12 cellular contexts compared by ENCODE assay signal in the genomic region with DNA sequence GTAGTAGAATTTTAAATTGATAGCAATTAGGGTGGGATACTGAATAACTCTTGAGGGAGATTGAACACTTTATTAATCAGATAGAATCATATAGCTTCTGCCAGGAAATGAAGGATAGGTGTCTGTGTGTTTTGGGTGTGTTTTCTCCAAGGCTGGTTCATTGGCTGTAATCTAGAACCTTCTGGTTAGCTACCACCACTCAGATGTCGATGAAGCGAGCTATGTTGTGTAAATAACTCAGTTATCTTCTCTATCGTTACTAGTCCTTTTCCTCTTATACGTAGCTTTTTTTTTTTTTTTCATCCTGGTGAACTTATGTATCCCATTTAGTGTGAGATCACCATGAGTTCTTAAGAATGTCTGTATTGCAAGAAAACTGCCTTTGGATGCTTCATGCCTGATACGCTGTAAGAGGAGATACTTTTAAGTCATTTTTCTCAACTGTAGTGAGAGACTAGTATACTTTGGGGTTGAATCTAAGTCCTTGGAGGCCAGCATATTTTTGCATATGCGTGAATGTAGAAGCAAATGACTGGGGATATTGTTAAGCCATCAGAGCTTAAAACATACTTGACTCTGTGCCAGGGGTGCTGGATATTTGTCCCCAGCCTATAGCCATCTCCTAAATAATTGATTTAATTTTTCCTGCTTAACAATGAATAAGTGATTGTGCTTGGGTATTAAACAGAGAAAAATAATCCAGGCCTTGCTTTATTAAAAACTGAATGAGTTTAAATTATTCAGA. TPM values are rescaled to one million over a fixed set of nuclear protein-coding genes. Genes with fewer than 3 reads are reported as not detected.
DNase-seq lines count a peak whose midpoint lies in the region; ATAC-seq, FAIRE-seq and TF ChIP-seq lines count a peak whose summit lies in the region.
"Had no signal": no experiment of that assay in that cellular context is flagged by ENCODE, and none has a peak within 500 bp of the region (broad histone marks: within the 10 kb centered on the region; RNA-seq: fewer than 3 reads in every experiment).

No MANE protein-coding gene starts in this region.

- H3K27me3 Mint-ChIP-seq in natural killer cell (ENCODE audit: low read depth in 2 of 2), result no peaks in the 10 kb centered on the region

- TF ChIP-seq CTCF in AG04450 (IDR thresholded peaks at IDR 0.05; ENCODE audit: low read depth, low read length) (no peak), natural killer cell (IDR thresholded peaks at IDR 0.05) (no peak)

- H3K27me3 ChIP-seq in AG04450 (ENCODE audit: control insufficient read depth, insufficient read depth, low read length), result no peaks in the 10 kb centered on the region
- H3K27me3 ChIP-seq: adrenal gland had no signal

- no peaks in the 10 kb centered on the region for H3K9me3 Mint-ChIP-seq in activated naive CD4-positive, alpha-beta T cell treated with anti-CD3 and anti-CD28 coated beads, Interleukin-2, amount 50 U/mL, for 72 hours
- H3K9me3 Mint-ChIP-seq in natural killer cell, result no peaks in the 10 kb centered on the region

- H3K27ac ChIP-seq in AG04450 (ENCODE audit: low read depth, low read length), result no peak overlapping the region
- H3K27ac ChIP-seq: adrenal gland had no signal

- no peaks in the 10 kb centered on the region for H3K9me3 ChIP-seq in AG04450 (ENCODE audit: control insufficient read depth, insufficient read depth, low read length)
- H3K9me3 ChIP-seq: adrenal gland had no signal

- FAIRE-seq in GM12891 (lab: Jason Lieb, UNC), result peak; percentile 16

- intact Hi-C loops in natural killer cell (cut with micrococcal nuclease) (loop anchor here (5.0 kb wide), 1 partner anchor 41 kb away; no protein-coding TSS in a partner anchor), left colon (cut with DNase I, micrococcal nuclease) (no loop called here)

- no peak for ATAC-seq in activated naive CD4-positive, alpha-beta T cell treated with anti-CD3 and anti-CD28 coated beads, Interleukin-2, amount 50 U/mL, for 72 hours
- no peak for ATAC-seq in natural killer cell
- ATAC-seq in left colon, result no peak
- no peak for ATAC-seq in GM21447 (IDR thresholded peaks at IDR 0.05; ENCODE audit: unreplicated experiment)

- peak overlapping the region; percentile 94 to 99 for H3K27ac Mint-ChIP-seq in activated naive CD4-positive, alpha-beta T cell treated with anti-CD3 and anti-CD28 coated beads, Interleukin-2, amount 50 U/mL, for 72 hours
- H3K27ac Mint-ChIP-seq in natural killer cell, result peak overlapping the region; percentile 55 to 79

- peak; percentile 22; the same call in 1 of the 2 replicates for TF ChIP-seq POLR2A in GM12891 (IDR thresholded peaks at IDR 0.05; ENCODE audit: low read depth, low read length)

- H3K36me3 Mint-ChIP-seq in activated naive CD4-positive, alpha-beta T cell treated with anti-CD3 and anti-CD28 coated beads, Interleukin-2, amount 50 U/mL, for 72 hours, result peaks cover 48 to 62% of the 10 kb centered on the region in 2 donors
- H3K36me3 Mint-ChIP-seq in natural killer cell, result no peaks in the 10 kb centered on the region

- peaks cover 89% of the 10 kb centered on the region in 2 donors for H3K4me1 Mint-ChIP-seq in natural killer cell

- DNase-seq in AG04450 (ENCODE audit: low read depth, low spot score) (no peak), GM12891 (ENCODE audit: insufficient read length, low spot score) (no peak), natural killer cell (no peak), left colon (no peak), Ammon's horn (ENCODE audit: low spot score) (no peak), NCI-H2171 (lab: John Stamatoyannopoulos, UW) (no peak)
- no peak for DNase-seq in activated naive CD4-positive, alpha-beta T cell treated with anti-CD3 and anti-CD28 coated beads, Interleukin-2, amount 50 U/mL, for 72 hours (ENCODE audit: low spot score in 2 of 2)
- DNase-seq: adrenal gland; effector CD4-positive, alpha-beta T cell; NCI-H2171 treated with DMSO at 0.1 percent for 48 hours; stimulated activated CD8-positive, alpha-beta memory T cell treated with anti-CD3 and anti-CD28 coated beads, Interleukin-4, amount 100 ng/mL, for 48 hours had no signal

- peak overlapping the region; percentile 22 for H3K4me3 Mint-ChIP-seq in natural killer cell

- POLR2A ChIA-PET in AG04450 (lab: Yijun Ruan, JAX), result no interaction called here

- H3K4me3 ChIP-seq in AG04450 (ENCODE audit: low read depth, low read length), result peak overlapping the region; percentile 82

- CTCF ChIA-PET in AG04450 (lab: Charles Lee), result interaction anchor here (0.6 to 4.4 kb wide), 7 partner anchors 12 to 994 kb away, joined by 3 to 23 read pairs (median 3); a partner anchor contains a TSS

TF ChIP-seq in GM12891, 5 proteins besides CTCF, POLR2A, EP300 and RAD21:
- TF ChIP-seq POLR2AphosphoS5 (IDR thresholded peaks at IDR 0.05; ENCODE audit: low read depth, low read length), result 0 out of 2 replicates have a peak, but pooled peaks have one; percentile 16
- TF ChIP-seq POU2F2 (IDR thresholded peaks at IDR 0.05; ENCODE audit: low read depth, low read length), result no peak

RNA-seq across cellular contexts. Expression of a gene that starts 2.2 kb away (rescaled TPM):
- polyA plus RNA-seq in AG04450 (2011; rRNA removed), result 48.3 and 56.4 TPM in 2 replicates
- polyA minus RNA-seq in AG04450 (2011; rRNA and poly(A)+ RNA removed), result 25.1 and 36.2 TPM in 2 replicates
- 82.8 TPM for polyA plus RNA-seq in GM12891 (2012; ENCODE audit: low read depth, missing spikeins)
- total RNA-seq in activated naive CD4-positive, alpha-beta T cell treated with anti-CD3 and anti-CD28 coated beads, Interleukin-2, amount 50 U/mL, for 72 hours, result 100 to 1,000 TPM; 110 to 146 TPM
- 10 to 100 TPM; 47.6 to 87.5 (median 76.3) TPM for total RNA-seq in natural killer cell
- 10 to 100 TPM in 1 of 2 donors, 1 to 10 TPM in 1; 7.0 to 11.8 TPM for total RNA-seq in left colon
